In the genomic region with DNA sequence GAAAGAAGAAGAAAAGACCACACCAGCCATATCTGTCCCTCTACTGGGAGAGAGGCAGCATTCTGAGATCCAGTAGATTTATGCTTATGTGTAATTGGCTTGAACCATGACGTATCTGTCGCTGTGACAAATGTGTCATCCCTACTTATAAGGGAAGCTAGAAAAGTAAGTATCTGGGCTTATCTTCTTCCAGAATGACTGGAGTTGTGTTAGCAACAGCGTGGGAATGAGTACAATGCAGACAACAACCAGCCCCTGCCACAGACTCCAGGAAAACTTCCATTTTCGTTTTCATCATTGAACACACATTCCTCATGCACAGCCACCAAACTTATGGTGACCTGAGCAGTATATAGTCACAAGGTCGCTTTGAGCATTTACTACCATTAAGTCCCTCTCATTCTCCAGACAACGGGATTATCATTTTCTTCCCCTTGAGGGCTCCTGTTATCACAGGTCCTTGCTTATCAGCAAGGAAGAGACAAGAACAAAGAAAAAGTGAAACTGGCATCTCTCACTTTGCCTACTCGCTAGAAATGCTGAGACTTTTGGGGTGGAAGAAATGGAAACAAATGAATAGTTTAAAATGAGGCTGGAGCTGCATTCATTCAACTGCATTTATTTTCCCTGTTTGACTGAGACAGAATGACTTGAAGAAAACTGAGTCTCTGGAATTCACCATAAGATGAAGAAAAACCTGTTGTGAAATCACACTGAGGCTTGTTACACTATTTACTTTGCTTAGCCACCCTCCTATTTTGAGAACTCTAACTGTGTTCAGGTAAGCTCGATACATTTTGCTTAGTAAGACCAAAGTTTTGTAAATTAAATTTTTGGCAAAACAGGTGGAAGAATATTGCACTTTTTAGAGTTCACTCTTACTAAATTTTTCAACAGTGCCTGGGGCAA, we compare ENCODE assay signal across 1 cellular context.
TF ChIP-seq lines count a peak whose summit lies in the region.

No MANE protein-coding gene starts in this region.

TF ChIP-seq in HepG2, 621 proteins besides CTCF, POLR2A, EP300 and RAD21 (continued from another document):
- TF ChIP-seq MAFK (conservative IDR thresholded peaks at IDR 0.05 in 1 of 2, IDR thresholded peaks at IDR 0.05 in 1 of 2; ENCODE audit: low read length in 2 of 2) (peak in 1 of 2 experiments; percentile 14; a peak in 1 of 4 replicates), CEBPB (IDR thresholded peaks at IDR 0.05; ENCODE audit: borderline replicate concordance, low read depth, low read length) (0 out of 2 replicates have a peak, but pooled peaks have one; percentile 10), SMC3 (IDR thresholded peaks at IDR 0.05; ENCODE audit: low read length) (no peak), HOXA3 (CRISPR knock-in tag; IDR thresholded peaks at IDR 0.05) (no peak), THYN1 (CRISPR knock-in tag; IDR thresholded peaks at IDR 0.05; ENCODE audit: borderline replicate concordance, low read depth) (no peak), ZSCAN12 (CRISPR knock-in tag; IDR thresholded peaks at IDR 0.05) (no peak), CEBPG (CRISPR knock-in tag; IDR thresholded peaks at IDR 0.05) (peak; percentile 8; the same call in 1 of the 2 replicates), ZMYM4 (CRISPR knock-in tag; IDR thresholded peaks at IDR 0.05) (no peak), ZNF589 (CRISPR knock-in tag; conservative IDR thresholded peaks at IDR 0.05) (no peak), ZNF660 (CRISPR knock-in tag; IDR thresholded peaks at IDR 0.05; ENCODE audit: borderline replicate concordance, low read depth) (no peak), ZFP37 (CRISPR knock-in tag; IDR thresholded peaks at IDR 0.05; ENCODE audit: borderline replicate concordance) (no peak), SMAD3 (CRISPR knock-in tag; IDR thresholded peaks at IDR 0.05) (no peak), NKX3-1 (CRISPR knock-in tag; IDR thresholded peaks at IDR 0.05) (no peak), PHF20 (CRISPR knock-in tag; IDR thresholded peaks at IDR 0.05) (no peak)
- TF ChIP-seq, protein P1, sequence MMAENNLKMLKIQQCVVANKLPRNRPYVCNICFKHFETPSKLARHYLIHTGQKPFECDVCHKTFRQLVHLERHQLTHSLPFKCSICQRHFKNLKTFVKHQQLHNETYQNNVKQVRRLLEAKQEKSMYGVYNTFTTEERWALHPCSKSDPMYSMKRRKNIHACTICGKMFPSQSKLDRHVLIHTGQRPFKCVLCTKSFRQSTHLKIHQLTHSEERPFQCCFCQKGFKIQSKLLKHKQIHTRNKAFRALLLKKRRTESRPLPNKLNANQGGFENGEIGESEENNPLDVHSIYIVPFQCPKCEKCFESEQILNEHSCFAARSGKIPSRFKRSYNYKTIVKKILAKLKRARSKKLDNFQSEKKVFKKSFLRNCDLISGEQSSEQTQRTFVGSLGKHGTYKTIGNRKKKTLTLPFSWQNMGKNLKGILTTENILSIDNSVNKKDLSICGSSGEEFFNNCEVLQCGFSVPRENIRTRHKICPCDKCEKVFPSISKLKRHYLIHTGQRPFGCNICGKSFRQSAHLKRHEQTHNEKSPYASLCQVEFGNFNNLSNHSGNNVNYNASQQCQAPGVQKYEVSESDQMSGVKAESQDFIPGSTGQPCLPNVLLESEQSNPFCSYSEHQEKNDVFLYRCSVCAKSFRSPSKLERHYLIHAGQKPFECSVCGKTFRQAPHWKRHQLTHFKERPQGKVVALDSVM (CRISPR knock-in tag; IDR thresholded peaks at IDR 0.05): no peak
